In the genomic region with DNA sequence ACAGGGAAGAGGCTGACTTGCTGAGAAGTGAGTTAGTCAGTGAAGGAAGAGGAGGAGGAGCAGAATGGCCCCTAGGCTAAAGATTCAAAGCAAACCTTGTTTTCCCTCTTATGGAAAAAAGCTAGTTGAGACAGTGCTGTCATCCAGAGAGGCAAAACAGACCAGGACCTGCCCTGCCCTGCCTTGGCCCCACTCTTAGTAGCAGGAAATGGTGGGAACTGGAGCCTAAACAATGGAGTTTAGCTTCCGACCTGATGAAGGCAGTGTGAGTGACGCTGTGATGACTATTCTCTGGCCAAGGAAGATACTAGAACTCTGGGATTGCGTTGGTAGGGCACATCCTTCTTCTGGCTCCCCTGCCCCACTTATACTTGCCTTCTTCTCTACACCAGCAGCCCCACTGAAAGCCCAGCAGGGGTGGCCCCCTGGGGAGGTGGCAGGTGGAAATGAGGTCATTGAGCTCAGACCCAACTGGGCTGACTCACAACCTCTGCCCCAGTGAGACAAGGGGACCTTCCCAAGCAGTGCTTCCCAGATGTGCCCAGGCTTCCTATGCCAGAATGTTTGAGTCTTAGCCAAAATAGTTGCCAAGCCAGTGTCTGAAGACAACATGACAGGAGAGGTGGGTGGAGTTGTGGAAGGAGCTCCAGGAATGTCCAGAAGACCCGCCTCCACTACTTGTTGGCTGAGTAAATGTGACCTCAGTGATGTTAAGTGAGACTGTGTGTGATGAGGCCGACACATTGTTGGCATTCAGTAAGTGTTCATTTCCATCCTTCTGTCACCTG, we compare ENCODE assay signal across 7 cellular contexts.
DNase-seq lines count a peak whose midpoint lies in the region; ATAC-seq and TF ChIP-seq lines count a peak whose summit lies in the region.

No MANE protein-coding gene starts in this region.

- ATAC-seq in GM19023 (IDR thresholded peaks at IDR 0.05; ENCODE audit: unreplicated experiment) (peak; percentile 67), HG03460 (IDR thresholded peaks at IDR 0.05; ENCODE audit: unreplicated experiment) (peak; percentile 59), HG03139 (IDR thresholded peaks at IDR 0.05; ENCODE audit: unreplicated experiment) (no peak)

- H3K4me3 ChIP-seq in fibroblast of mammary gland (ENCODE audit: control insufficient read depth, low read depth, low read length), result no peak overlapping the region
- no peak overlapping the region for H3K4me3 ChIP-seq in skin epidermis

- H3K27ac ChIP-seq in skin epidermis, result peak overlapping the region in 18 of 21 experiments; percentile 14 to 84 (median 66)

- DNase-seq in activated CD8-positive, alpha-beta memory T cell treated with anti-CD3 and anti-CD28 coated beads for 24 hours, result peak; percentile 76
- DNase-seq in fibroblast of mammary gland (ENCODE audit: low read depth) (peak; percentile 81), NOMO-1 (lab: John Stamatoyannopoulos, UW; ENCODE audit: unreplicated experiment in 2 of 2) (no peak)

- no peak for TF ChIP-seq CTCF in fibroblast of mammary gland (conservative IDR thresholded peaks at IDR 0.05; ENCODE audit: control insufficient read depth, insufficient read depth, low read depth, low read length)

Comparison
In these comparisons a context has a peak if more than half of its experiments do, and no peak if none do; other contexts are left out.
1. DNase-seq: peak in activated CD8-positive, alpha-beta memory T cell treated with anti-CD3 and anti-CD28 coated beads for 24 hours (single experiment) and fibroblast of mammary gland (single experiment); none in NOMO-1 (0 of 2).